11 cellular contexts compared by ENCODE assay signal in the genomic region with DNA sequence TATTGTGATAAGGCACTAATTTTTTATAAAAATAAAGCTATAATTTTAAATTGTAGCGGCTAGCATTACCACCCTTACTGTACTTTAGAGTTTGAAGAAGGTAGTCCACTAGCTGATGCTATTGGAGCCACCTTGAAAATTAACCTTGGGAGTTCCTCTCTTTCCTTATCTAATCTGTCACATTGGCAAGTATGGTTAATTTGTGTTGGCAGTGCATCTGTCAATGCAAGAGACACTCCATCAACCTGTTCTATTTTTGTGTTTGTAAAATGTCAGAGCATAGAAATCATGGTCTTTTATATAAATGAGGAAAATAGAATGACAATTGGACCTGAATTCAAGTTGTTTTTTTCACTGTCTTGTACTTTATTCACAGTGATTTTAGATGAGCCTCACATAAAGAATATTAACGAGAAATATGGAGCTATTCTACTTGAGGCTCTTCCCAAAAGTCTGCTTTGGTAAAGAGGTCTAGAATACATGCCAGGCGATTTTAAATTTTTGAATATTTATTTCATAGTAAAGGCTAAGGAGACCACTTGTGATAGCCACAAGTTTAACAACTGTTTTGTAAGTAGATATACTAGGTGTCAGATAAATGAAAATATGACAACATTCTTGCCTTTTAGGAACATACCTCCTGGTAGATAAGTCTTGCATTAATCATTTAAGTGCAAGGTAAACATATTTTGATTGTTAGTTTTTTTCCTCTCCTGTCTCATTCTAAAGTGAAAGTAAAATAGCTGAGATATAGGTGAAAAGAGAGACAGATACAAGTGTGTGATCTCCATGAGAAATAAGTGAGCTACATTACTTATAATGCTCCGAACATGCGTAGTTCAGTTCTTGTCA. TPM values are rescaled to one million over a fixed set of nuclear protein-coding genes. Genes with fewer than 3 reads are reported as not detected.
DNase-seq lines count a peak whose midpoint lies in the region; ATAC-seq, FAIRE-seq and TF ChIP-seq lines count a peak whose summit lies in the region.
"Had no signal": no experiment of that assay in that cellular context is flagged by ENCODE, and none has a peak within 500 bp of the region (broad histone marks: within the 10 kb centered on the region; RNA-seq: fewer than 3 reads in every experiment).

No MANE protein-coding gene starts in this region.

- peaks cover 11% of the 10 kb centered on the region for H3K9me3 ChIP-seq in CD4-positive, alpha-beta T cell (ENCODE audit: control insufficient read depth, low read length)
- peaks cover 17% of the 10 kb centered on the region for H3K9me3 ChIP-seq in GM12878 (replicated peaks; ENCODE audit: control insufficient read depth, insufficient read depth, low read length)
- H3K9me3 ChIP-seq in mucosa of descending colon = peaks cover 16% of the 10 kb centered on the region

- no peaks in the 10 kb centered on the region for H3K27me3 ChIP-seq in CD4-positive, alpha-beta T cell (ENCODE audit: control insufficient read depth, insufficient read depth, low read length)
- no peaks in the 10 kb centered on the region for H3K27me3 ChIP-seq in GM12878 (replicated peaks in 1 of 2; ENCODE audit: control insufficient read depth in 2 of 2, insufficient read depth in 2 of 2, low read length in 1 of 2)

- RAD21 ChIA-PET in GM12878 (lab: Charles Lee; ENCODE audit: unreplicated experiment) = interaction anchor here (0.9 to 2.3 kb wide), 10 partner anchors 9 to 270 kb away, joined by 3 to 6 read pairs (median 4); a partner anchor contains a TSS

- TF ChIP-seq EP300 in GM12878 (IDR thresholded peaks at IDR 0.05; ENCODE audit: borderline replicate concordance in 1 of 2, control insufficient read depth in 1 of 2, low read depth in 2 of 2, low read length in 2 of 2) = no peak

- TF ChIP-seq RAD21 in GM12878 (IDR thresholded peaks at IDR 0.05; ENCODE audit: insufficient read depth, low read depth, low read length) = no peak

- intact Hi-C loops in CD4-positive, alpha-beta T cell (cut with DNase I, micrococcal nuclease) = loop anchor here (2.0 kb wide), 2 partner anchors 17 to 19 kb away; no protein-coding TSS in a partner anchor
- intact Hi-C loops in GM12878 (cut with micrococcal nuclease; ENCODE audit: unreplicated experiment) = no loop called here
- intact Hi-C loops in mucosa of descending colon (cut with DNase I, micrococcal nuclease) = no loop called here

- SMC1A ChIA-PET in GM12878 (lab: Charles Lee; ENCODE audit: uncharacterized antibody, unreplicated experiment) = interaction anchor here (0.6 to 3.4 kb wide), 12 partner anchors 9 to 228 kb away, joined by 3 to 17 read pairs (median 4); no protein-coding TSS in a partner anchor

- peak; percentile 48 for ATAC-seq in CD4-positive, alpha-beta T cell (ENCODE audit: poor library complexity)
- ATAC-seq in GM12878 (no peak; the same call in 1 of the 3 replicates), naive B cell (ENCODE audit: low read depth in 2 of 2) (no peak), mucosa of descending colon (no peak)

- DNase-seq in CD4-positive, alpha-beta T cell = no peak
- DNase-seq in GM12878 (ENCODE audit: low read depth, low spot score) = no peak
- DNase-seq in naive B cell = no peak
- DNase-seq in endothelial cell (ENCODE audit: low spot score) = no peak
- DNase-seq in progenitor cell of endocrine pancreas (ENCODE audit: low spot score, unreplicated experiment) = no peak
- no peak for DNase-seq in KG1 (lab: John Stamatoyannopoulos, UW)
- no peak for DNase-seq in mucosa of descending colon
- DNase-seq: cortex of kidney, HCEC 1CT, NCI-H187 treated with DMSO at 0.1 percent for 48 hours had no signal

- H3K36me3 ChIP-seq in GM12878 (ENCODE audit: control insufficient read depth in 2 of 2, insufficient read depth in 2 of 2, low read length in 1 of 2) = no peaks in the 10 kb centered on the region; a peak in 2 of 4 replicates
- no peaks in the 10 kb centered on the region for H3K36me3 ChIP-seq in mucosa of descending colon (ENCODE audit: low read depth)

- FAIRE-seq in GM12878 (lab: Jason Lieb, UNC) = no peak

- CTCF ChIA-PET in CD4-positive, alpha-beta T cell (lab: Charles Lee) = interaction anchor here (1.1 to 2.1 kb wide), 4 partner anchors 9 to 19 kb away, joined by 3 to 12 read pairs (median 4); no protein-coding TSS in a partner anchor
- CTCF ChIA-PET in GM12878 (lab: Yijun Ruan, JAX) = interaction anchor here (1.0 to 1.7 kb wide), 10 partner anchors 8 to 307 kb away, joined by 3 to 6 read pairs (median 3); no protein-coding TSS in a partner anchor

- no peak overlapping the region for H2AFZ ChIP-seq in GM12878 (ENCODE audit: control insufficient read depth, low read depth, low read length)

- WGBS in GM12878 (ENCODE audit: insufficient coverage, insufficient replicate concordance, low lambda C conversion rate, missing lambda C conversion rate) = 89% methylated on average over 5 of the region's 5 CpGs

- peak overlapping the region; percentile 68 for H3K27ac Mint-ChIP-seq in CD4-positive, alpha-beta T cell
- H3K27ac Mint-ChIP-seq in IgD-negative memory B cell (peak overlapping the region in 2 of 3 donors; percentile 0 to 10), naive B cell (peak overlapping the region in 5 of 6 donors; percentile 4 to 81 (median 21)), endothelial cell (ENCODE audit: unreplicated experiment) (no peak overlapping the region), progenitor cell of endocrine pancreas (no peak overlapping the region)

- no peak overlapping the region for H3K27ac ChIP-seq in CD4-positive, alpha-beta T cell (ENCODE audit: low read depth, low read length)
- no peak overlapping the region for H3K27ac ChIP-seq in GM12878 (ENCODE audit: control insufficient read depth, insufficient read depth)

- peaks cover 74% of the 10 kb centered on the region for H3K4me1 Mint-ChIP-seq in CD4-positive, alpha-beta T cell (ENCODE audit: low read depth)
- H3K4me1 Mint-ChIP-seq in IgD-negative memory B cell (peaks cover 37 to 51% (median 42%) of the 10 kb centered on the region in 3 donors), naive B cell (peaks cover 29 to 64% (median 41%) of the 10 kb centered on the region in 3 donors), endothelial cell (ENCODE audit: unreplicated experiment) (no peaks in the 10 kb centered on the region), progenitor cell of endocrine pancreas (ENCODE audit: low read depth) (peaks cover 11% of the 10 kb centered on the region)

- POLR2A ChIA-PET in CD4-positive, alpha-beta T cell (lab: Charles Lee) = interaction anchor here (0.7 to 3.2 kb wide), 10 partner anchors 9 to 349 kb away, joined by 3 to 54 read pairs (median 5); a partner anchor contains a TSS
- POLR2A ChIA-PET in GM12878 (lab: Charles Lee) = interaction anchor here (0.9 kb wide), 1 partner anchor 201 kb away, joined by 3 read pairs; no protein-coding TSS in a partner anchor

- TF ChIP-seq POLR2A in GM12878 (IDR thresholded peaks at IDR 0.05; ENCODE audit: low read depth, low read length) = no peak

- in situ Hi-C loops in GM12878 (cut with MboI) = no loop called here

- BruUV-seq in GM12878 (replicated peaks; lab: Mats Ljungman, UMichigan) = no TSS peak

- H3K4me1 ChIP-seq in GM12878 (ENCODE audit: control insufficient read depth, insufficient read depth, low read length) = peaks cover 6% of the 10 kb centered on the region; the same call in 1 of the 2 replicates
- H3K4me1 ChIP-seq in mucosa of descending colon (ENCODE audit: low read depth) = no peaks in the 10 kb centered on the region

- peak overlapping the region; percentile 77 for H3K4me3 Mint-ChIP-seq in CD4-positive, alpha-beta T cell
- H3K4me3 Mint-ChIP-seq in IgD-negative memory B cell (peak overlapping the region in 1 of 4 donors; percentile 2), naive B cell (peak overlapping the region in 6 of 8 donors; percentile 1 to 68 (median 32)), endothelial cell (ENCODE audit: unreplicated experiment) (no peak overlapping the region), progenitor cell of endocrine pancreas (ENCODE audit: low read depth) (no peak overlapping the region)

- peaks cover 8% of the 10 kb centered on the region for H3K9me3 Mint-ChIP-seq in CD4-positive, alpha-beta T cell
- H3K9me3 Mint-ChIP-seq in IgD-negative memory B cell (peaks cover 2 to 16% (median 9%) of the 10 kb centered on the region in 3 donors), naive B cell (peaks cover 9 to 29% (median 21%) of the 10 kb centered on the region in 7 donors), endothelial cell (ENCODE audit: unreplicated experiment) (no peaks in the 10 kb centered on the region), progenitor cell of endocrine pancreas (ENCODE audit: low read depth) (peaks cover 21% of the 10 kb centered on the region)

- H3K4me2 ChIP-seq in GM12878 (ENCODE audit: control insufficient read depth, insufficient read depth) = peak overlapping the region; percentile 38

- no peaks in the 10 kb centered on the region for H4K20me1 ChIP-seq in GM12878 (ENCODE audit: control insufficient read depth, insufficient read depth)

- H3K36me3 Mint-ChIP-seq in CD4-positive, alpha-beta T cell (ENCODE audit: low read depth) = peaks cover 35% of the 10 kb centered on the region
- H3K36me3 Mint-ChIP-seq in IgD-negative memory B cell (peaks cover 11% of the 10 kb centered on the region), naive B cell (peaks cover 21 to 26% of the 10 kb centered on the region in 2 donors), endothelial cell (ENCODE audit: low read depth, unreplicated experiment) (peaks cover 5% of the 10 kb centered on the region), progenitor cell of endocrine pancreas (ENCODE audit: insufficient read depth) (peaks cover 14% of the 10 kb centered on the region)

- H3K4me3 ChIP-seq in GM12878 (no peak overlapping the region), mucosa of descending colon (no peak overlapping the region)

- no peak overlapping the region for H3K9ac ChIP-seq in GM12878 (ENCODE audit: control insufficient read depth, insufficient read depth, low read length)

- no peaks in the 10 kb centered on the region for H3K27me3 Mint-ChIP-seq in CD4-positive, alpha-beta T cell
- H3K27me3 Mint-ChIP-seq in IgD-negative memory B cell = no peaks in the 10 kb centered on the region
- H3K27me3 Mint-ChIP-seq in naive B cell = no peaks in the 10 kb centered on the region
- H3K27me3 Mint-ChIP-seq in endothelial cell (ENCODE audit: unreplicated experiment) = peaks cover 2% of the 10 kb centered on the region
- H3K27me3 Mint-ChIP-seq in progenitor cell of endocrine pancreas = no peaks in the 10 kb centered on the region

- peaks cover 93% of the 10 kb centered on the region for H3K79me2 ChIP-seq in GM12878 (ENCODE audit: control insufficient read depth, insufficient read depth, low read length)

- TF ChIP-seq CTCF in CD4-positive, alpha-beta T cell (IDR thresholded peaks at IDR 0.05) = no peak
- TF ChIP-seq CTCF in GM12878 (IDR thresholded peaks at IDR 0.05 in 2 of 3, conservative IDR thresholded peaks at IDR 0.05 in 1 of 3; ENCODE audit: control insufficient read depth in 2 of 3, extremely low read depth in 1 of 3, insufficient read depth in 1 of 3, low read depth in 3 of 3, low read length in 3 of 3) = no peak
- TF ChIP-seq CTCF in endothelial cell (IDR thresholded peaks at IDR 0.05; ENCODE audit: unreplicated experiment) = no peak
- TF ChIP-seq CTCF in progenitor cell of endocrine pancreas (IDR thresholded peaks at IDR 0.05; ENCODE audit: unreplicated experiment) = no peak
- no peak for TF ChIP-seq CTCF in mucosa of descending colon (IDR thresholded peaks at IDR 0.05)

RNA-seq across cellular contexts. Expression of a gene that starts 20.8 kb away (rescaled TPM):
- 10 to 100 TPM; 22.2 to 22.3 TPM for total RNA-seq in CD4-positive, alpha-beta T cell
- polyA plus RNA-seq in IgD-negative memory B cell (4.9 TPM), GM12878 (2011; rRNA removed) (92.0 and 104 TPM in 2 replicates), GM12878 (2014; fragmentation: Illumina TruSeq; extraction: Trizol) (34.2 and 40.6 TPM in 2 replicates), GM12878 (2014; fragmentation: Nextera tagmentation; extraction: Ambion mirVana) (10 to 100 TPM; 16.2 to 17.9 TPM), GM12878 (2014; rRNA removed) (32.9 and 34.7 TPM in 2 replicates), GM12878 (2016; fragmentation: Nextera tagmentation; extraction: Ambion mirVana) (10 to 100 TPM; 12.6 to 16.7 TPM), naive B cell (ENCODE audit: low read depth in 6 of 6) (10 to 100 TPM; 17.2 to 35.4 (median 20.9) TPM)
- total RNA-seq in GM12878 (2013; cell fraction: nucleolus; rRNA removed) = 212 and 234 TPM in 2 replicates
- total RNA-seq in GM12878 (2014; rRNA removed) (22.3 and 23.6 TPM in 2 replicates), GM12878 (2014; rRNA removed; fragmentation: Illumina TruSeq; extraction: Trizol) (33.4 and 39.8 TPM in 2 replicates), GM12878 (2021) (52.2 and 52.6 TPM in 2 replicates), endothelial cell (ENCODE audit: unreplicated experiment) (13.8 TPM), progenitor cell of endocrine pancreas (39.3 and 42.4 TPM in 2 replicates), mucosa of descending colon (10 to 100 TPM in 2 of 3 donors, 1 to 10 TPM in 1; 9.2 to 14.0 (median 12.3) TPM)
- 25.4 TPM for polyA plus RNA-seq in GM12878 (2011; ENCODE audit: low read depth)
- 48.0 and 53.3 TPM in 2 replicates for polyA plus RNA-seq in GM12878 (2011; cell fraction: cytosol; rRNA removed)
- polyA plus RNA-seq in GM12878 (2011; cell fraction: nucleus; rRNA removed) = 93.7 and 109 TPM in 2 replicates
- 35.3 and 48.3 TPM in 2 replicates for polyA plus RNA-seq in GM12878 (2012)
- 134 and 207 TPM in 2 replicates for polyA minus RNA-seq in GM12878 (2011; rRNA and poly(A)+ RNA removed)
- polyA minus RNA-seq in GM12878 (2011; cell fraction: cytosol; rRNA and poly(A)+ RNA removed) = 40.4 and 48.7 TPM in 2 replicates
- 165 and 313 TPM in 2 replicates for polyA minus RNA-seq in GM12878 (2011; cell fraction: nucleus; rRNA and poly(A)+ RNA removed)

Comparison
In these comparisons a context has a peak if more than half of its experiments do, and no peak if none do; other contexts are left out.
1. H3K27ac Mint-ChIP-seq: peak in CD4-positive, alpha-beta T cell (single experiment), IgD-negative memory B cell (2 of 3) and naive B cell (5 of 6); none in endothelial cell (single experiment) and progenitor cell of endocrine pancreas (single experiment).
2. H3K4me3 Mint-ChIP-seq: peak in CD4-positive, alpha-beta T cell (single experiment) and naive B cell (6 of 8); none in endothelial cell (single experiment) and progenitor cell of endocrine pancreas (single experiment).
3. intact Hi-C loops: an anchor here in CD4-positive, alpha-beta T cell (2.0 kb wide); none called in GM12878 and mucosa of descending colon.